Comparison of ENCODE assay signal across 8 cellular contexts in genomic region chr19:46785054-46785979, GRCh38. TPM values are rescaled to one million over a fixed set of nuclear protein-coding genes. Genes with fewer than 3 reads are reported as not detected.
DNase-seq lines count a peak whose midpoint lies in the region; ATAC-seq and TF ChIP-seq lines count a peak whose summit lies in the region.

No MANE protein-coding gene starts in this region.

- H3K9ac ChIP-seq in skeletal muscle tissue (ENCODE audit: low read depth in 1 of 3, low read length in 3 of 3), result peak overlapping the region in 1 of 3 donors; percentile 8

- peak overlapping the region; percentile 98 for H3K4me3 ChIP-seq in GM23338
- H3K4me3 ChIP-seq in fibroblast of villous mesenchyme (ENCODE audit: low read depth, low read length), result peak overlapping the region; percentile 96
- H3K4me3 ChIP-seq in skeletal muscle tissue (ENCODE audit: low read length in 3 of 3), result peak overlapping the region; percentile 24 to 58 (median 29)

- POLR2A ChIA-PET in T-cell (lab: Charles Lee), result interaction anchor here in 1 of 2 donors (0.6 kb wide), 1 partner anchor 11 kb away, joined by 7 read pairs; no protein-coding TSS in a partner anchor

- ATAC-seq in GM23338 (no peak), T-cell (replicated peaks in 1 of 4) (no peak), omental fat pad (ENCODE audit: low FRiP score) (no peak)

- DNase-seq in GM23338 (ENCODE audit: low spot score) (no peak), T-cell (no peak), fibroblast of villous mesenchyme (ENCODE audit: low read depth) (peak; percentile 16), NCI-H1694 (lab: John Stamatoyannopoulos, UW) (no peak), NCI-H1048 (lab: John Stamatoyannopoulos, UW) (no peak), omental fat pad (ENCODE audit: low spot score) (no peak)
- no peak for DNase-seq in effector CD8-positive, alpha-beta T cell (lab: John Stamatoyannopoulos, UW)

- TF ChIP-seq CTCF in GM23338 (conservative IDR thresholded peaks at IDR 0.05; ENCODE audit: low read depth in 2 of 2) (no peak), fibroblast of villous mesenchyme (IDR thresholded peaks at IDR 0.05; ENCODE audit: insufficient read depth, low read depth, low read length) (no peak), omental fat pad (IDR thresholded peaks at IDR 0.05) (no peak)

- H3K36me3 Mint-ChIP-seq in GM23338 (ENCODE audit: low read depth) (peaks cover 71% of the 10 kb centered on the region), T-cell (peaks cover 18% of the 10 kb centered on the region)

- no peak overlapping the region for H2AFZ ChIP-seq in GM23338

- no peaks in the 10 kb centered on the region for H3K9me2 ChIP-seq in GM23338 (ENCODE audit: insufficient read depth)

- peaks cover 76% of the 10 kb centered on the region for H3K79me2 ChIP-seq in GM23338 (replicated peaks; ENCODE audit: insufficient read depth)

- H3K27ac ChIP-seq in GM23338 (ENCODE audit: low read depth) (peak overlapping the region; percentile 94), skeletal muscle tissue (ENCODE audit: low read depth, low read length) (peak overlapping the region; percentile 83)

- peaks cover 39% of the 10 kb centered on the region for H4K20me1 ChIP-seq in GM23338 (replicated peaks; ENCODE audit: insufficient read depth)

- peaks cover 36% of the 10 kb centered on the region for H3F3A ChIP-seq in GM23338 (replicated peaks; ENCODE audit: low read depth)

- H3K9me3 ChIP-seq in skeletal muscle tissue (ENCODE audit: control insufficient read depth in 3 of 3, low read length in 3 of 3), result no peaks in the 10 kb centered on the region

- peaks cover 45% of the 10 kb centered on the region for H3K36me3 ChIP-seq in GM23338 (ENCODE audit: insufficient read depth)
- H3K36me3 ChIP-seq in skeletal muscle tissue (ENCODE audit: control insufficient read depth in 3 of 3, insufficient read depth in 3 of 3, low read length in 3 of 3), result peaks cover 0 to 5% (median 2%) of the 10 kb centered on the region in 3 donors

- H3K27me3 ChIP-seq in GM23338 (ENCODE audit: insufficient read depth) (peaks cover 6% of the 10 kb centered on the region), skeletal muscle tissue (ENCODE audit: control insufficient read depth in 3 of 3, insufficient read depth in 3 of 3, low read length in 3 of 3) (peaks cover 0 to 43% (median 17%) of the 10 kb centered on the region in 3 donors)

- peak overlapping the region; percentile 99 for H3K4me2 ChIP-seq in GM23338

- H3K4me3 Mint-ChIP-seq in GM23338 (peak overlapping the region; percentile 97), T-cell (peak overlapping the region; percentile 86 to 92 (median 88))

- H3K4me1 Mint-ChIP-seq in GM23338 (peaks cover 41% of the 10 kb centered on the region), T-cell (peaks cover 51 to 61% (median 61%) of the 10 kb centered on the region in 3 donors)

- peaks cover 36% of the 10 kb centered on the region for H3K27me3 Mint-ChIP-seq in GM23338 (ENCODE audit: insufficient read depth, low read depth, poor library complexity)
- no peaks in the 10 kb centered on the region for H3K27me3 Mint-ChIP-seq in T-cell

- CTCF ChIA-PET in T-cell (lab: Charles Lee), result interaction anchor here (0.6 to 1.3 kb wide), 3 partner anchors 55 to 1779 kb away, joined by 3 to 6 read pairs (median 3); no protein-coding TSS in a partner anchor

- H3K27ac Mint-ChIP-seq in GM23338, result peak overlapping the region; percentile 100
- peak overlapping the region; percentile 90 to 91 for H3K27ac Mint-ChIP-seq in T-cell

- H3K4me1 ChIP-seq in GM23338 (ENCODE audit: insufficient read depth) (peaks cover 28% of the 10 kb centered on the region), skeletal muscle tissue (ENCODE audit: control insufficient read depth in 3 of 3, insufficient read depth in 3 of 3, low read length in 3 of 3) (peaks cover 29 to 38% (median 37%) of the 10 kb centered on the region in 3 donors)

- H3K9me3 Mint-ChIP-seq in GM23338 (peaks cover 5% of the 10 kb centered on the region; the same call in 1 of the 3 replicates), T-cell (no peaks in the 10 kb centered on the region)

TF ChIP-seq in GM23338, 12 proteins besides CTCF, POLR2A, EP300 and RAD21 (continues in another document):
- TF ChIP-seq ZNF462 (CRISPR knock-in tag; IDR thresholded peaks at IDR 0.05), result no peak
- no peak for TF ChIP-seq ZNF331 (CRISPR knock-in tag; IDR thresholded peaks at IDR 0.05; ENCODE audit: low read depth)

RNA-seq across cellular contexts. Expression of gene SLC1A5, which starts 3.1 kb away (rescaled TPM):
- 249 and 272 TPM in 2 replicates for total RNA-seq in GM23338 (2014; rRNA removed; shearing (Covaris generic))
- 103 and 109 TPM in 2 replicates for polyA plus RNA-seq in GM23338 (2016; fragmentation: Nextera tagmentation; extraction: Ambion mirVana)
- total RNA-seq in T-cell (10 to 100 TPM in 4 of 5 donors, 1 to 10 TPM in 1; 7.6 to 50.5 (median 47.7) TPM), fibroblast of villous mesenchyme (196 and 224 TPM in 2 replicates), skeletal muscle tissue (24.5 TPM), omental fat pad (100 to 1,000 TPM in 3 of 4 donors, 10 to 100 TPM in 1; 86.7 to 158 (median 140) TPM)

RNA-seq across cellular contexts. Expression of gene STRN4, which starts 39.1 kb away (rescaled TPM):
- 131 and 140 TPM in 2 replicates for total RNA-seq in GM23338 (2014; rRNA removed; shearing (Covaris generic))
- 58.0 and 62.1 TPM in 2 replicates for polyA plus RNA-seq in GM23338 (2016; fragmentation: Nextera tagmentation; extraction: Ambion mirVana)
- total RNA-seq in T-cell (100 to 1,000 TPM in 3 of 5 donors, 10 to 100 TPM in 2; 85.2 to 123 (median 101) TPM), fibroblast of villous mesenchyme (66.5 and 75.1 TPM in 2 replicates), skeletal muscle tissue (28.2 TPM), omental fat pad (10 to 100 TPM; 33.6 to 92.3 (median 64.7) TPM)

RNA-seq across cellular contexts. Expression of gene FKRP, which starts 39.5 kb away (rescaled TPM):
- total RNA-seq in GM23338 (2014; rRNA removed; shearing (Covaris generic)), result 25.5 and 31.9 TPM in 2 replicates
- 8.9 and 11.5 TPM in 2 replicates for polyA plus RNA-seq in GM23338 (2016; fragmentation: Nextera tagmentation; extraction: Ambion mirVana)
- total RNA-seq in T-cell (10 to 100 TPM; 17.8 to 35.3 (median 23.6) TPM), fibroblast of villous mesenchyme (18.1 and 19.6 TPM in 2 replicates), skeletal muscle tissue (5.7 TPM), omental fat pad (10 to 100 TPM in 3 of 4 donors, 1 to 10 TPM in 1; 9.2 to 20.5 (median 13.9) TPM)

Comparison
In these comparisons a context has a peak if more than half of its experiments do, and no peak if none do; other contexts are left out.
1. H3K4me3 ChIP-seq: peak in every context shown above with its lines; median percentile 98 in GM23338; 96 in fibroblast of villous mesenchyme; 29 in skeletal muscle tissue.